33 cellular contexts compared by ENCODE assay signal in genomic region chr9:118583414-118583813, GRCh38.
"Had no signal": no experiment of that assay in that cellular context is flagged by ENCODE, and none has a peak within 500 bp of the region (broad histone marks: within the 10 kb centered on the region; RNA-seq: fewer than 3 reads in every experiment).

No MANE protein-coding gene starts in this region.

- H3K9me3 ChIP-seq: adrenal gland, ascending aorta, body of pancreas, breast epithelium had no signal

- H3K36me3 ChIP-seq: adrenal gland, ascending aorta, brain microvascular endothelial cell, breast epithelium, cardiac muscle cell had no signal

- ATAC-seq: activated naive CD4-positive, alpha-beta T cell treated with anti-CD3 and anti-CD28 coated beads, Interleukin-2, amount 50 U/mL, for 72 hours; activated naive CD8-positive, alpha-beta T cell treated with anti-CD3 and anti-CD28 coated beads, Interleukin-2, amount 50 U/mL, for 24 hours; activated T-cell treated with anti-CD3 and anti-CD28 coated beads, Interleukin-2, amount 50 U/mL, for 4 hours; activated T-cell treated with anti-CD3 and anti-CD28 coated beads, Interleukin-2, amount 50 U/mL, for 72 hours; activated T-helper 17 cell treated with anti-CD3 and anti-CD28 coated beads, Interleukin-2, amount 50 U/mL, for 72 hours; body of pancreas had no signal

- FAIRE-seq: astrocyte, bronchial epithelial cell had no signal

- H3K27ac ChIP-seq: adrenal gland, ascending aorta, body of pancreas, brain microvascular endothelial cell, breast epithelium, cardiac muscle cell had no signal

- DNase-seq: activated effector memory CD4-positive, alpha-beta T cell treated with anti-CD3 and anti-CD28 coated beads, Interleukin-2, amount 50 U/mL, for 16 hours; activated effector memory CD4-positive, alpha-beta T cell treated with Interleukin-2 at 50 U/mL for 16 hours; activated gamma-delta T cell; activated gamma-delta T cell treated with Interleukin-2 at 50 U/mL for 16 hours; activated naive CD4-positive, alpha-beta T cell; activated naive CD4-positive, alpha-beta T cell treated with anti-CD3 and anti-CD28 coated beads for 36 hours; activated naive CD4-positive, alpha-beta T cell treated with anti-CD3 and anti-CD28 coated beads, Interleukin-2, amount 10 ng/mL, durations not matched to agents 7 days and 5 days; activated naive CD4-positive, alpha-beta T cell treated with anti-CD3 and anti-CD28 coated beads, Interleukin-2, amount 50 U/mL, for 16 hours; activated naive CD4-positive, alpha-beta T cell treated with Interleukin-2 at 50 U/mL for 16 hours; activated naive CD8-positive, alpha-beta T cell treated with anti-CD3 and anti-CD28 coated beads for 36 hours; activated naive CD8-positive, alpha-beta T cell treated with anti-CD3 and anti-CD28 coated beads, Interleukin-2, amount 10 ng/mL, durations not matched to agents 7 days and 5 days; activated naive CD8-positive, alpha-beta T cell treated with anti-CD3 and anti-CD28 coated beads, Interleukin-2, amount 50 U/mL, for 24 hours; activated T-cell treated with anti-CD3 and anti-CD28 coated beads, Interleukin-2, amount 50 U/mL, for 24 hours; activated T-cell treated with anti-CD3 and anti-CD28 coated beads, Interleukin-2, amount 50 U/mL, for 4 hours; activated T-cell treated with anti-CD3 and anti-CD28 coated beads, Interleukin-2, amount 50 U/mL, for 48 hours; activated T-cell treated with anti-CD3 and anti-CD28 coated beads, Interleukin-2, amount 50 U/mL, for 72 hours; adrenal gland; amniotic stem cell; amygdala; anterior cingulate cortex; aorta; body of pancreas; brain microvascular endothelial cell; caudate nucleus; central memory CD4-positive, alpha-beta T cell; cerebellar nuclear complex had no signal

- H3K4me3 ChIP-seq: adrenal gland, ascending aorta, body of pancreas, breast epithelium, cardiac muscle cell had no signal

- H3K27me3 ChIP-seq: adrenal gland, ascending aorta, body of pancreas, brain microvascular endothelial cell, breast epithelium, cardiac muscle cell had no signal

- H3K4me1 ChIP-seq: adrenal gland, body of pancreas, breast epithelium had no signal
